Comparison of ENCODE assay signal across 9 cellular contexts in genomic region chr11:62217191-62217748, GRCh38. TPM values are rescaled to one million over a fixed set of nuclear protein-coding genes. Genes with fewer than 3 reads are reported as not detected.
DNase-seq lines count a peak whose midpoint lies in the region; FAIRE-seq and TF ChIP-seq lines count a peak whose summit lies in the region.
"Had no signal": no experiment of that assay in that cellular context is flagged by ENCODE, and none has a peak within 500 bp of the region (broad histone marks: within the 10 kb centered on the region; RNA-seq: fewer than 3 reads in every experiment).

No MANE protein-coding gene starts in this region.

- 44 to 47% (median 46%) methylated on average over 5 of the region's 5 CpGs for whole genome bisulfite sequencing in spleen, 5 donors

- no peak overlapping the region for H3K4me2 ChIP-seq in astrocyte (ENCODE audit: low read length)

- H3K4me3 ChIP-seq in astrocyte (ENCODE audit: insufficient read depth, low read depth, low read length) (no peak overlapping the region), spleen (no peak overlapping the region)

- in situ Hi-C loops in G401 (cut with HindIII; ENCODE audit: low sequenced_read_pairs): loop anchor here (25.0 kb wide), 1 partner anchor 295 kb away; no protein-coding TSS in a partner anchor

- TF ChIP-seq POLR2A in spleen (IDR thresholded peaks at IDR 0.05): no peak

- no peaks in the 10 kb centered on the region for H3K4me1 ChIP-seq in astrocyte (ENCODE audit: insufficient read depth, low read length)
- no peaks in the 10 kb centered on the region for H3K4me1 ChIP-seq in spleen

- H3K27ac ChIP-seq in astrocyte (ENCODE audit: low read depth, low read length): no peak overlapping the region
- H3K27ac ChIP-seq in spleen: no peak overlapping the region

- H3K27ac Mint-ChIP-seq in astrocyte (ENCODE audit: unreplicated experiment) (no peak overlapping the region), nephron (no peak overlapping the region)

- no peak overlapping the region for H3K4me3 Mint-ChIP-seq in astrocyte (ENCODE audit: unreplicated experiment)
- H3K4me3 Mint-ChIP-seq in nephron: no peak overlapping the region

- H4K20me1 ChIP-seq in astrocyte (ENCODE audit: insufficient read depth, low read length): no peaks in the 10 kb centered on the region

- H2AFZ ChIP-seq in astrocyte (ENCODE audit: low read depth, low read length): no peak overlapping the region

- DNase-seq in G401 (ENCODE audit: low spot score) (peak; percentile 34), M059J (ENCODE audit: low read depth) (peak; percentile 17), astrocyte (ENCODE audit: low read depth) (no peak), C1 segment of cervical spinal cord (lab: John Stamatoyannopoulos, UW) (no peak), spleen (no peak)
- DNase-seq in effector CD8-positive, alpha-beta T cell (lab: John Stamatoyannopoulos, UW): no peak
- DNase-seq: activated CD4-positive, alpha-beta T cell treated with anti-CD3 and anti-CD28 coated beads for 48 hours had no signal

- H3K9me3 ChIP-seq in astrocyte (ENCODE audit: insufficient read depth, low read depth, low read length) (no peaks in the 10 kb centered on the region), spleen (peaks cover 0 to 14% (median 10%) of the 10 kb centered on the region in 8 donors)

- H3K27me3 Mint-ChIP-seq in astrocyte (ENCODE audit: low read depth, unreplicated experiment) (peaks cover 2% of the 10 kb centered on the region), nephron (ENCODE audit: low read depth) (no peaks in the 10 kb centered on the region)

- H3K36me3 Mint-ChIP-seq in astrocyte (ENCODE audit: low read depth, unreplicated experiment): no peaks in the 10 kb centered on the region
- no peaks in the 10 kb centered on the region for H3K36me3 Mint-ChIP-seq in nephron (ENCODE audit: low read depth)

- H3K27me3 ChIP-seq in astrocyte (ENCODE audit: insufficient read depth, low read length): peaks cover 3% of the 10 kb centered on the region
- no peaks in the 10 kb centered on the region for H3K27me3 ChIP-seq in spleen (replicated peaks in 1 of 7)

- H3K4me1 Mint-ChIP-seq in astrocyte (ENCODE audit: low read depth, unreplicated experiment) (no peaks in the 10 kb centered on the region), nephron (no peaks in the 10 kb centered on the region)

- peak; percentile 38 for TF ChIP-seq CTCF in astrocyte (IDR thresholded peaks at IDR 0.05; ENCODE audit: insufficient read depth, low read depth, low read length)
- TF ChIP-seq CTCF in nephron (IDR thresholded peaks at IDR 0.05; ENCODE audit: unreplicated experiment in 3 of 3): peak; percentile 19 to 49 (median 33)
- TF ChIP-seq CTCF in spleen (IDR thresholded peaks at IDR 0.05 in 8 of 11, conservative IDR thresholded peaks at IDR 0.05 in 3 of 11): peak in 1 of 11 experiments; percentile 6

- no peaks in the 10 kb centered on the region for H3K79me2 ChIP-seq in astrocyte (ENCODE audit: insufficient read depth, low read length)

- H3K36me3 ChIP-seq in astrocyte (ENCODE audit: insufficient read depth, low read length): no peaks in the 10 kb centered on the region
- no peaks in the 10 kb centered on the region for H3K36me3 ChIP-seq in spleen

- intact Hi-C loops in spleen (cut with DNase I; ENCODE audit: low total_unique reads): loop anchor here (10.0 kb wide), 2 partner anchors 62 to 88 kb away; no protein-coding TSS in a partner anchor

- no peak overlapping the region for H3K9ac ChIP-seq in astrocyte (ENCODE audit: low read length)

- no peak for FAIRE-seq in astrocyte (lab: Jason Lieb, UNC)

- H3K9me3 Mint-ChIP-seq in astrocyte (ENCODE audit: unreplicated experiment) (peaks cover 5% of the 10 kb centered on the region), nephron (peaks cover 5% of the 10 kb centered on the region)

RNA-seq across cellular contexts. Expression of gene SCGB2A1, which starts 8.8 kb away (rescaled TPM):
- not detected in 2 replicates for total RNA-seq in G401 (2014; rRNA removed; shearing (Covaris generic))
- total RNA-seq in M059J (2014; rRNA removed; shearing (Covaris generic)): not detected in 2 replicates
- total RNA-seq in astrocyte: not detected in 2 replicates
- not detected for total RNA-seq in spleen
- polyA plus RNA-seq in spleen: not detected
- total RNA-seq: glomerular endothelial cell had no signal

RNA-seq across cellular contexts. Expression of gene SCGB1D2, which starts 24.8 kb away (rescaled TPM):
- total RNA-seq in G401 (2014; rRNA removed; shearing (Covaris generic)): not detected in 2 replicates
- total RNA-seq in M059J (2014; rRNA removed; shearing (Covaris generic)): not detected in 2 replicates
- total RNA-seq in astrocyte (not detected in 2 replicates), spleen (not detected)
- polyA plus RNA-seq in spleen: not detected
- total RNA-seq: glomerular endothelial cell had no signal

RNA-seq across cellular contexts. Expression of gene SCGB1D1, which starts 27.3 kb away (rescaled TPM):
- total RNA-seq in G401 (2014; rRNA removed; shearing (Covaris generic)): not detected in 2 replicates
- total RNA-seq in M059J (2014; rRNA removed; shearing (Covaris generic)): not detected in 2 replicates
- total RNA-seq in astrocyte (not detected in 2 replicates), spleen (not detected)
- polyA plus RNA-seq in spleen: not detected
- total RNA-seq: glomerular endothelial cell had no signal

RNA-seq across cellular contexts. Expression of gene SCGB2A2, which starts 52.7 kb away (rescaled TPM):
- total RNA-seq in G401 (2014; rRNA removed; shearing (Covaris generic)): not detected in 2 replicates
- not detected in 2 replicates for total RNA-seq in M059J (2014; rRNA removed; shearing (Covaris generic))
- total RNA-seq in astrocyte: not detected in 2 replicates
- total RNA-seq in spleen: not detected
- not detected for polyA plus RNA-seq in spleen
- total RNA-seq: glomerular endothelial cell had no signal

Comparison
In these comparisons a context has a peak if more than half of its experiments do, and no peak if none do; other contexts are left out.
1. DNase-seq: peak in G401 (single experiment) and M059J (single experiment); none in astrocyte (single experiment), effector CD8-positive, alpha-beta T cell (single experiment), C1 segment of cervical spinal cord (0 of 14) and spleen (single experiment).